In genomic region chr18:40570615-40571014, GRCh38 we compare ENCODE assay signal across 25 cellular contexts.
DNase-seq lines count a peak whose midpoint lies in the region; ATAC-seq, FAIRE-seq and TF ChIP-seq lines count a peak whose summit lies in the region.
"Had no signal": no experiment of that assay in that cellular context is flagged by ENCODE, and none has a peak within 500 bp of the region (broad histone marks: within the 10 kb centered on the region; RNA-seq: fewer than 3 reads in every experiment).

No MANE protein-coding gene starts in this region.

- no peak for TF ChIP-seq CTCF in D721Med (IDR thresholded peaks at IDR 0.05; ENCODE audit: insufficient read depth, missing control alignments)
- no peak for TF ChIP-seq CTCF in OCI-LY3 (IDR thresholded peaks at IDR 0.05; ENCODE audit: low read depth, low read length)
- TF ChIP-seq CTCF in GM12878 (IDR thresholded peaks at IDR 0.05 in 2 of 3, conservative IDR thresholded peaks at IDR 0.05 in 1 of 3; ENCODE audit: control insufficient read depth in 2 of 3, extremely low read depth in 1 of 3, insufficient read depth in 1 of 3, low read depth in 3 of 3, low read length in 3 of 3) = no peak
- TF ChIP-seq CTCF in prostate gland (IDR thresholded peaks at IDR 0.05) = no peak
- TF ChIP-seq CTCF in chondrocyte (IDR thresholded peaks at IDR 0.05) = no peak

- H3K9me3 ChIP-seq in OCI-LY3 (ENCODE audit: insufficient read depth, low read length) (no peaks in the 10 kb centered on the region), GM12878 (replicated peaks; ENCODE audit: control insufficient read depth, insufficient read depth, low read length) (no peaks in the 10 kb centered on the region), prostate gland (no peaks in the 10 kb centered on the region)
- H3K9me3 ChIP-seq: A549; BLaER1 treated with 17β-estradiol and CSF1 and Interleukin-3, amounts not matched to agents 10 nM and 100 nM; Caco-2 had no signal

- CTCF ChIA-PET in GM12878 (lab: Yijun Ruan, JAX) = interaction anchor here (0.9 to 1.5 kb wide), 3 partner anchors 12 to 29 kb away, joined by 3 to 4 read pairs (median 3); no protein-coding TSS in a partner anchor

- TF ChIP-seq RAD21 in GM12878 (IDR thresholded peaks at IDR 0.05; ENCODE audit: insufficient read depth, low read depth, low read length) = no peak

- H3K9ac ChIP-seq in OCI-LY3 (ENCODE audit: low read length) (no peak overlapping the region), GM12878 (ENCODE audit: control insufficient read depth, insufficient read depth, low read length) (no peak overlapping the region)
- H3K9ac ChIP-seq: BLaER1 treated with 17β-estradiol and CSF1 and Interleukin-3, amounts not matched to agents 10 nM and 100 nM had no signal

- 0% methylated on average over 1 of the region's 1 CpG for WGBS in GM12878 (ENCODE audit: insufficient coverage, insufficient replicate concordance, low lambda C conversion rate, missing lambda C conversion rate)
- WGBS in prostate gland = 85% methylated on average over 1 of the region's 1 CpG

- H3K27ac Mint-ChIP-seq in activated naive CD4-positive, alpha-beta T cell treated with anti-CD3 and anti-CD28 coated beads, Interleukin-2, amount 50 U/mL, for 72 hours = no peak overlapping the region
- H3K27ac Mint-ChIP-seq in chondrocyte (ENCODE audit: unreplicated experiment) = no peak overlapping the region
- H3K27ac Mint-ChIP-seq: B cell; CD4-positive, alpha-beta T cell; CD8-positive, alpha-beta T cell had no signal

- DNase-seq in D721Med (ENCODE audit: insufficient read length, low spot score) (no peak), GM12878 (ENCODE audit: low read depth, low spot score) (no peak), prostate gland (ENCODE audit: low spot score) (no peak), chondrocyte (ENCODE audit: low spot score) (no peak)
- no peak for DNase-seq in activated naive CD4-positive, alpha-beta T cell treated with anti-CD3 and anti-CD28 coated beads, Interleukin-2, amount 50 U/mL, for 72 hours (ENCODE audit: low spot score in 2 of 2)
- DNase-seq: AML-193; Caco-2; Calu3; CD4-positive, alpha-beta T cell; CD8-positive, alpha-beta T cell; DMS 273 treated with DMSO at 0.1 percent for 48 hours; DMS153; DMS53; DMS79; DND-41; EL; GDM1 had no signal

- H3K4me3 ChIP-seq in OCI-LY3 (ENCODE audit: low read length) (no peak overlapping the region), GM12878 (no peak overlapping the region), prostate gland (no peak overlapping the region)
- H3K4me3 ChIP-seq: A549; BLaER1 treated with 17β-estradiol and CSF1 and Interleukin-3, amounts not matched to agents 10 nM and 100 nM had no signal

- H3K27me3 Mint-ChIP-seq in chondrocyte (ENCODE audit: low read depth) = peaks cover 4% of the 10 kb centered on the region
- H3K27me3 Mint-ChIP-seq: B cell; CD4-positive, alpha-beta T cell had no signal

- H2AFZ ChIP-seq in OCI-LY3 (ENCODE audit: low read depth, low read length) (no peak overlapping the region), GM12878 (ENCODE audit: control insufficient read depth, low read depth, low read length) (no peak overlapping the region)

- POLR2A ChIA-PET in GM12878 (lab: Charles Lee) = no interaction called here

- FAIRE-seq in D721Med (lab: Jason Lieb, UNC) = peak; percentile 71
- FAIRE-seq in GM12878 (lab: Jason Lieb, UNC) = no peak
- FAIRE-seq: A549, GM12892, GM19239 had no signal

- in situ Hi-C loops in GM12878 (cut with MboI) = no loop called here

- RAD21 ChIA-PET in GM12878 (lab: Charles Lee; ENCODE audit: unreplicated experiment) = interaction anchor here (0.8 kb wide), 1 partner anchor 17 kb away, joined by 3 read pairs; no protein-coding TSS in a partner anchor

- H4K20me1 ChIP-seq in OCI-LY3 (ENCODE audit: insufficient read depth, low read length) = no peaks in the 10 kb centered on the region
- H4K20me1 ChIP-seq in GM12878 (ENCODE audit: control insufficient read depth, insufficient read depth) = no peaks in the 10 kb centered on the region
- H4K20me1 ChIP-seq: BLaER1 treated with 17β-estradiol and CSF1 and Interleukin-3, amounts not matched to agents 10 nM and 100 nM had no signal

- peak in 1 of 2 experiments; percentile 72; a peak in 2 of 4 replicates for TF ChIP-seq EP300 in GM12878 (IDR thresholded peaks at IDR 0.05; ENCODE audit: borderline replicate concordance in 1 of 2, control insufficient read depth in 1 of 2, low read depth in 2 of 2, low read length in 2 of 2)

- H3K36me3 ChIP-seq in OCI-LY3 (replicated peaks; ENCODE audit: low read depth, low read length) (no peaks in the 10 kb centered on the region), GM12878 (ENCODE audit: control insufficient read depth in 2 of 2, insufficient read depth in 2 of 2, low read length in 1 of 2) (no peaks in the 10 kb centered on the region), prostate gland (no peaks in the 10 kb centered on the region)
- H3K36me3 ChIP-seq: BLaER1 treated with 17β-estradiol and CSF1 and Interleukin-3, amounts not matched to agents 10 nM and 100 nM had no signal

- H3K4me1 ChIP-seq in OCI-LY3 (ENCODE audit: low read length) = peaks cover 20% of the 10 kb centered on the region
- H3K4me1 ChIP-seq in GM12878 (ENCODE audit: control insufficient read depth, insufficient read depth, low read length) = no peaks in the 10 kb centered on the region
- H3K4me1 ChIP-seq in prostate gland (replicated peaks) = no peaks in the 10 kb centered on the region
- H3K4me1 ChIP-seq: A549, Caco-2 had no signal

- no peaks in the 10 kb centered on the region for H3K4me1 Mint-ChIP-seq in chondrocyte (ENCODE audit: low read depth)
- H3K4me1 Mint-ChIP-seq: B cell had no signal

- SMC1A ChIA-PET in GM12878 (lab: Charles Lee; ENCODE audit: uncharacterized antibody, unreplicated experiment) = interaction anchor here (0.9 to 1.2 kb wide), 3 partner anchors 10 to 21 kb away, joined by 3 to 5 read pairs (median 4); no protein-coding TSS in a partner anchor

- H3K4me3 Mint-ChIP-seq in chondrocyte (ENCODE audit: unreplicated experiment) = no peak overlapping the region
- H3K4me3 Mint-ChIP-seq: B cell; CD4-positive, alpha-beta T cell; CD8-positive, alpha-beta T cell had no signal

- no TSS peak for BruUV-seq in GM12878 (replicated peaks; lab: Mats Ljungman, UMichigan)

- intact Hi-C loops in GM12878 (cut with micrococcal nuclease; ENCODE audit: unreplicated experiment) (no loop called here), prostate gland (cut with DNase I) (no loop called here)

- H3K36me3 Mint-ChIP-seq in activated naive CD4-positive, alpha-beta T cell treated with anti-CD3 and anti-CD28 coated beads, Interleukin-2, amount 50 U/mL, for 72 hours = no peaks in the 10 kb centered on the region
- H3K36me3 Mint-ChIP-seq in chondrocyte (ENCODE audit: low read depth) = no peaks in the 10 kb centered on the region
- H3K36me3 Mint-ChIP-seq: CD8-positive, alpha-beta T cell had no signal

- H3K27ac ChIP-seq in OCI-LY3 (ENCODE audit: low read length) (no peak overlapping the region), GM12878 (ENCODE audit: control insufficient read depth, insufficient read depth) (no peak overlapping the region), prostate gland (no peak overlapping the region)
- H3K27ac ChIP-seq: 22Rv1; A549; BLaER1 treated with 17β-estradiol and CSF1 and Interleukin-3, amounts not matched to agents 10 nM and 100 nM; C4-2B had no signal

- H3K79me2 ChIP-seq in OCI-LY3 (ENCODE audit: low read length) = no peaks in the 10 kb centered on the region
- H3K79me2 ChIP-seq in GM12878 (ENCODE audit: control insufficient read depth, insufficient read depth, low read length) = no peaks in the 10 kb centered on the region

- peaks cover 3 to 10% of the 10 kb centered on the region in 2 donors for H3K9me3 Mint-ChIP-seq in activated naive CD4-positive, alpha-beta T cell treated with anti-CD3 and anti-CD28 coated beads, Interleukin-2, amount 50 U/mL, for 72 hours
- H3K9me3 Mint-ChIP-seq in chondrocyte (ENCODE audit: low read depth) = no peaks in the 10 kb centered on the region
- H3K9me3 Mint-ChIP-seq: CD8-positive, alpha-beta T cell had no signal

- TF ChIP-seq POLR2A in GM12878 (IDR thresholded peaks at IDR 0.05; ENCODE audit: low read depth, low read length) (no peak), prostate gland (IDR thresholded peaks at IDR 0.05) (no peak)

- peak; percentile 87 for ATAC-seq in GM12878
- no peak for ATAC-seq in activated naive CD4-positive, alpha-beta T cell treated with anti-CD3 and anti-CD28 coated beads, Interleukin-2, amount 50 U/mL, for 72 hours
- ATAC-seq: A549; CD8-positive, alpha-beta T cell had no signal

- peak overlapping the region; percentile 29 for H3K4me2 ChIP-seq in OCI-LY3 (ENCODE audit: low read length)
- H3K4me2 ChIP-seq in GM12878 (ENCODE audit: control insufficient read depth, insufficient read depth) = no peak overlapping the region
- H3K4me2 ChIP-seq: A549; BLaER1 treated with 17β-estradiol and CSF1 and Interleukin-3, amounts not matched to agents 10 nM and 100 nM had no signal

- H3K27me3 ChIP-seq in OCI-LY3 (ENCODE audit: low read depth, low read length) (no peaks in the 10 kb centered on the region), GM12878 (replicated peaks in 1 of 2; ENCODE audit: control insufficient read depth in 2 of 2, insufficient read depth in 2 of 2, low read length in 1 of 2) (no peaks in the 10 kb centered on the region), prostate gland (replicated peaks; ENCODE audit: insufficient read depth) (no peaks in the 10 kb centered on the region)
- H3K27me3 ChIP-seq: BLaER1 treated with 17β-estradiol and CSF1 and Interleukin-3, amounts not matched to agents 10 nM and 100 nM had no signal

TF ChIP-seq in GM12878, 131 proteins besides CTCF, POLR2A, EP300 and RAD21 (continues in another document):
- TF ChIP-seq SPI1 (IDR thresholded peaks at IDR 0.05; ENCODE audit: borderline replicate concordance, insufficient read depth, low read depth, low read length) (peak; percentile 25; the same call in 1 of the 2 replicates), DPF2 (IDR thresholded peaks at IDR 0.05) (0 out of 2 replicates have a peak, but pooled peaks have one; percentile 29), ZNF24 (IDR thresholded peaks at IDR 0.05) (0 out of 2 replicates have a peak, but pooled peaks have one; percentile 31), ZNF384 (IDR thresholded peaks at IDR 0.05; ENCODE audit: borderline replicate concordance, low read depth, low read length) (peak; percentile 72; the same call in 1 of the 2 replicates), RELB (IDR thresholded peaks at IDR 0.05; ENCODE audit: low read depth) (peak; percentile 54; the same call in 1 of the 2 replicates), HDGF (IDR thresholded peaks at IDR 0.05) (no peak)
